Comparison of ENCODE assay signal across 21 cellular contexts in genomic region chr16:27353853-27354252, GRCh38. TPM values are rescaled to one million over a fixed set of nuclear protein-coding genes. Genes with fewer than 3 reads are reported as not detected.
DNase-seq lines count a peak whose midpoint lies in the region; ATAC-seq, FAIRE-seq and TF ChIP-seq lines count a peak whose summit lies in the region.
"Had no signal": no experiment of that assay in that cellular context is flagged by ENCODE, and none has a peak within 500 bp of the region (broad histone marks: within the 10 kb centered on the region; RNA-seq: fewer than 3 reads in every experiment).

No MANE protein-coding gene starts in this region.

- H3K9me3 ChIP-seq in HepG2 (ENCODE audit: low read length) (no peaks in the 10 kb centered on the region), right lobe of liver (no peaks in the 10 kb centered on the region), OCI-LY7 (ENCODE audit: low read length) (no peaks in the 10 kb centered on the region), GM12878 (replicated peaks; ENCODE audit: control insufficient read depth, insufficient read depth, low read length) (no peaks in the 10 kb centered on the region; the same call in 2 of the 3 replicates)
- H3K9me3 ChIP-seq: psoas muscle, upper lobe of right lung had no signal

- no peak for FAIRE-seq in HepG2 (lab: Jason Lieb, UNC)
- no peak for FAIRE-seq in GM12878 (lab: Jason Lieb, UNC)
- FAIRE-seq: GM19239, small intestine had no signal

- peaks cover 80 to 87% of the 10 kb centered on the region in 2 donors for H3K36me3 Mint-ChIP-seq in stimulated activated naive B cell treated with anti-CD40 and anti-IgM and Interleukin-4, amounts not matched to agents 10 μg/mL and 1 μg/mL and 100 μg/mL, for 72 hours

- peaks cover 22 to 47% of the 10 kb centered on the region in 2 donors for H3K4me1 Mint-ChIP-seq in stimulated activated naive B cell treated with anti-CD40 and anti-IgM and Interleukin-4, amounts not matched to agents 10 μg/mL and 1 μg/mL and 100 μg/mL, for 72 hours
- H3K4me1 Mint-ChIP-seq: neural progenitor cell had no signal

- TF ChIP-seq EP300 in HepG2 (IDR thresholded peaks at IDR 0.05; ENCODE audit: low read depth in 2 of 2, low read length in 2 of 2) (no peak), HepG2 (CRISPR knock-in tag; IDR thresholded peaks at IDR 0.05; ENCODE audit: borderline replicate concordance) (no peak), GM12878 (IDR thresholded peaks at IDR 0.05; ENCODE audit: borderline replicate concordance in 1 of 2, control insufficient read depth in 1 of 2, low read depth in 2 of 2, low read length in 2 of 2) (no peak)

- H3K4me3 ChIP-seq in HepG2 (replicated peaks in 1 of 3; ENCODE audit: insufficient read depth in 1 of 3, low read depth in 2 of 3, low read length in 3 of 3) (no peak overlapping the region), right lobe of liver (no peak overlapping the region), OCI-LY7 (ENCODE audit: low read depth, low read length, poor library complexity, severe bottlenecking) (no peak overlapping the region), GM12878 (no peak overlapping the region)
- H3K4me3 ChIP-seq: GM23338, neural progenitor cell, psoas muscle, SK-N-MC, upper lobe of right lung had no signal

- RAD21 ChIA-PET in GM12878 (lab: Charles Lee; ENCODE audit: unreplicated experiment), result interaction anchor here (1.0 kb wide), 1 partner anchor 119 kb away, joined by 6 read pairs; no protein-coding TSS in a partner anchor

- DNase-seq in HepG2 (ENCODE audit: low spot score) (no peak), right lobe of liver (no peak), OCI-LY7 (ENCODE audit: low spot score) (peak; percentile 18), GM12878 (ENCODE audit: low read depth, low spot score) (no peak), T1000 (lab: John Stamatoyannopoulos, UW) (no peak), GM19240 (ENCODE audit: insufficient read length, low spot score) (no peak)
- DNase-seq in stimulated activated naive B cell treated with anti-CD40 and anti-IgM and Interleukin-4, amounts not matched to agents 10 μg/mL and 1 μg/mL and 100 μg/mL, for 72 hours, result no peak
- DNase-seq: anterior cingulate cortex; GDM1; left cardiac atrium; NCI-H146; psoas muscle; small intestine; stimulated activated CD4-positive, alpha-beta T cell treated with anti-CD3 and anti-CD28 coated beads, Interleukin-4, amount 100 ng/mL, for 24 hours; upper lobe of right lung had no signal

- peak overlapping the region; percentile 82 for H3K27ac Mint-ChIP-seq in stimulated activated naive B cell treated with anti-CD40 and anti-IgM and Interleukin-4, amounts not matched to agents 10 μg/mL and 1 μg/mL and 100 μg/mL, for 72 hours
- H3K27ac Mint-ChIP-seq: GM23338, neural progenitor cell had no signal

- TF ChIP-seq CTCF in HepG2 (CRISPR knock-in tag; IDR thresholded peaks at IDR 0.05) (no peak), right lobe of liver (IDR thresholded peaks at IDR 0.05) (no peak), OCI-LY7 (conservative IDR thresholded peaks at IDR 0.05; ENCODE audit: low read length) (no peak), GM12878 (IDR thresholded peaks at IDR 0.05 in 2 of 3, conservative IDR thresholded peaks at IDR 0.05 in 1 of 3; ENCODE audit: control insufficient read depth in 2 of 3, extremely low read depth in 1 of 3, insufficient read depth in 1 of 3, low read depth in 3 of 3, low read length in 3 of 3) (no peak)

- ATAC-seq in HepG2 (no peak), right lobe of liver (no peak), GM12878 (no peak), HG02870 (IDR thresholded peaks at IDR 0.05; ENCODE audit: unreplicated experiment) (no peak)
- no peak for ATAC-seq in stimulated activated naive B cell treated with anti-CD40 and anti-IgM and Interleukin-4, amounts not matched to agents 10 μg/mL and 1 μg/mL and 100 μg/mL, for 72 hours (replicated peaks)
- ATAC-seq: esophagus mucosa, GM23338, left cardiac atrium, psoas muscle, upper lobe of right lung had no signal

- 98% methylated on average over 4 of the region's 4 CpGs for WGBS in HepG2 (ENCODE audit: low lambda C conversion rate)
- 64% methylated on average over 3 of the region's 4 CpGs for WGBS in right lobe of liver (ENCODE audit: insufficient coverage, low coverage, low lambda C conversion rate, missing lambda C conversion rate)
- WGBS in GM12878 (ENCODE audit: insufficient coverage, insufficient replicate concordance, low lambda C conversion rate, missing lambda C conversion rate), result 99% methylated on average over 4 of the region's 4 CpGs

- no peaks in the 10 kb centered on the region for H3K27me3 Mint-ChIP-seq in stimulated activated naive B cell treated with anti-CD40 and anti-IgM and Interleukin-4, amounts not matched to agents 10 μg/mL and 1 μg/mL and 100 μg/mL, for 72 hours

- TF ChIP-seq RAD21 in HepG2 (CRISPR knock-in tag; IDR thresholded peaks at IDR 0.05), result no peak
- TF ChIP-seq RAD21 in GM12878 (IDR thresholded peaks at IDR 0.05; ENCODE audit: insufficient read depth, low read depth, low read length), result no peak

- H3K27ac ChIP-seq in HepG2 (ENCODE audit: extremely low read length, insufficient read depth, low read length) (no peak overlapping the region), right lobe of liver (no peak overlapping the region), OCI-LY7 (ENCODE audit: low read depth, low read length, poor library complexity, severe bottlenecking) (no peak overlapping the region), GM12878 (ENCODE audit: control insufficient read depth, insufficient read depth) (no peak overlapping the region)
- H3K27ac ChIP-seq: neural progenitor cell, psoas muscle, SK-N-MC, upper lobe of right lung had no signal

- no peaks in the 10 kb centered on the region for H3K4me1 ChIP-seq in HepG2 (ENCODE audit: insufficient read depth, low read length)
- no peaks in the 10 kb centered on the region for H3K4me1 ChIP-seq in right lobe of liver
- H3K4me1 ChIP-seq in OCI-LY7 (ENCODE audit: insufficient read depth, low read length, poor library complexity, severe bottlenecking), result no peaks in the 10 kb centered on the region
- H3K4me1 ChIP-seq in GM12878 (ENCODE audit: control insufficient read depth, insufficient read depth, low read length), result no peaks in the 10 kb centered on the region
- H3K4me1 ChIP-seq: neural progenitor cell, psoas muscle had no signal

- POLR2A ChIA-PET in HepG2 (lab: Yijun Ruan, JAX), result no interaction called here
- POLR2A ChIA-PET in OCI-LY7 (lab: Charles Lee), result no interaction called here
- POLR2A ChIA-PET in GM12878 (lab: Charles Lee), result no interaction called here

- no peak overlapping the region for H3K4me3 Mint-ChIP-seq in stimulated activated naive B cell treated with anti-CD40 and anti-IgM and Interleukin-4, amounts not matched to agents 10 μg/mL and 1 μg/mL and 100 μg/mL, for 72 hours
- H3K4me3 Mint-ChIP-seq: GM23338, neural progenitor cell had no signal

- H3K9ac ChIP-seq in HepG2 (ENCODE audit: insufficient read depth, low read depth, low read length), result no peak overlapping the region
- no peak overlapping the region for H3K9ac ChIP-seq in GM12878 (ENCODE audit: control insufficient read depth, insufficient read depth, low read length)
- H3K9ac ChIP-seq: neural progenitor cell had no signal

- SMC1A ChIA-PET in GM12878 (lab: Charles Lee; ENCODE audit: uncharacterized antibody, unreplicated experiment), result interaction anchor here (1.2 to 1.9 kb wide), 2 partner anchors 14 to 119 kb away, joined by 5 to 12 read pairs; no protein-coding TSS in a partner anchor

- CTCF ChIA-PET in HepG2 (lab: Yijun Ruan, JAX; ENCODE audit: low intra/inter-chr PET ratio, low total read pairs) (no interaction called here), OCI-LY7 (lab: Charles Lee; ENCODE audit: unreplicated experiment) (no interaction called here), GM12878 (lab: Yijun Ruan, JAX) (interaction anchor here (2.0 kb wide), 1 partner anchor 119 kb away, joined by 7 read pairs; no protein-coding TSS in a partner anchor)

- H4K20me1 ChIP-seq in HepG2 (ENCODE audit: insufficient read depth, low read length) (no peaks in the 10 kb centered on the region), OCI-LY7 (ENCODE audit: insufficient read depth, low read length) (no peaks in the 10 kb centered on the region), GM12878 (ENCODE audit: control insufficient read depth, insufficient read depth) (no peaks in the 10 kb centered on the region)

- no peaks in the 10 kb centered on the region for H3K9me2 ChIP-seq in OCI-LY7 (ENCODE audit: insufficient read depth, low read length)

- H3K79me2 ChIP-seq in HepG2 (ENCODE audit: insufficient read depth, low read length), result no peaks in the 10 kb centered on the region
- no peaks in the 10 kb centered on the region for H3K79me2 ChIP-seq in OCI-LY7 (ENCODE audit: insufficient read depth, low read depth, low read length)
- no peaks in the 10 kb centered on the region for H3K79me2 ChIP-seq in GM12878 (ENCODE audit: control insufficient read depth, insufficient read depth, low read length)

- no peak for TF ChIP-seq POLR2A in HepG2 (IDR thresholded peaks at IDR 0.05; ENCODE audit: insufficient read depth in 1 of 2, low read depth in 2 of 2, low read length in 2 of 2)
- no peak for TF ChIP-seq POLR2A in right lobe of liver (IDR thresholded peaks at IDR 0.05)
- no peak for TF ChIP-seq POLR2A in GM12878 (IDR thresholded peaks at IDR 0.05; ENCODE audit: low read depth, low read length)

- in situ Hi-C loops in HepG2 (cut with HindIII; ENCODE audit: extremely low pct_ligation_motif_present, low pct_unique_long_range_greater_than_20kb) (no loop called here), GM12878 (cut with MboI) (loop anchor here (25.0 kb wide), 1 partner anchor 1517 kb away; no protein-coding TSS in a partner anchor)

- no peak overlapping the region for H2AFZ ChIP-seq in HepG2 (ENCODE audit: low read length)
- H2AFZ ChIP-seq in OCI-LY7 (ENCODE audit: low read length), result no peak overlapping the region
- H2AFZ ChIP-seq in GM12878 (ENCODE audit: control insufficient read depth, low read depth, low read length), result no peak overlapping the region
- H2AFZ ChIP-seq: GM23338, neural progenitor cell had no signal

- no peaks in the 10 kb centered on the region for H3K9me3 Mint-ChIP-seq in stimulated activated naive B cell treated with anti-CD40 and anti-IgM and Interleukin-4, amounts not matched to agents 10 μg/mL and 1 μg/mL and 100 μg/mL, for 72 hours
- H3K9me3 Mint-ChIP-seq: neural progenitor cell had no signal

- H3K27me3 ChIP-seq in HepG2 (ENCODE audit: control insufficient read depth in 1 of 2, insufficient read depth in 2 of 2, low read length in 2 of 2), result no peaks in the 10 kb centered on the region
- no peaks in the 10 kb centered on the region for H3K27me3 ChIP-seq in right lobe of liver
- no peaks in the 10 kb centered on the region for H3K27me3 ChIP-seq in GM12878 (replicated peaks in 1 of 2; ENCODE audit: control insufficient read depth in 2 of 2, insufficient read depth in 2 of 2, low read length in 1 of 2)
- H3K27me3 ChIP-seq: neural progenitor cell, upper lobe of right lung had no signal

- BruUV-seq in HepG2 (replicated peaks; lab: Mats Ljungman, UMichigan) (no TSS peak), OCI-LY7 (replicated peaks; lab: Mats Ljungman, UMichigan) (TSS peak; percentile 11), GM12878 (replicated peaks; lab: Mats Ljungman, UMichigan) (TSS peak; percentile 3)

- intact Hi-C loops in HepG2 (cut with micrococcal nuclease; ENCODE audit: unreplicated experiment), result no loop called here
- intact Hi-C loops in right lobe of liver (cut with DNase I), result no loop called here
- intact Hi-C loops in OCI-LY7 (cut with micrococcal nuclease; ENCODE audit: unreplicated experiment), result no loop called here
- intact Hi-C loops in GM12878 (cut with micrococcal nuclease; ENCODE audit: unreplicated experiment), result no loop called here

- H3K4me2 ChIP-seq in HepG2 (ENCODE audit: low read depth, low read length) (no peak overlapping the region), OCI-LY7 (ENCODE audit: low read length) (no peak overlapping the region), GM12878 (ENCODE audit: control insufficient read depth, insufficient read depth) (no peak overlapping the region)
- H3K4me2 ChIP-seq: GM23338, neural progenitor cell had no signal

- peaks cover 35 to 62% of the 10 kb centered on the region in 2 experiments for H3K36me3 ChIP-seq in HepG2 (replicated peaks in 1 of 2; ENCODE audit: control insufficient read depth in 1 of 2, insufficient read depth in 2 of 2, low read length in 2 of 2)
- H3K36me3 ChIP-seq in right lobe of liver, result peaks cover 17 to 90% (median 53%) of the 10 kb centered on the region in 4 donors
- peaks cover 82% of the 10 kb centered on the region for H3K36me3 ChIP-seq in OCI-LY7 (ENCODE audit: insufficient read depth, low read length)
- H3K36me3 ChIP-seq in GM12878 (ENCODE audit: control insufficient read depth in 2 of 2, insufficient read depth in 2 of 2, low read length in 1 of 2), result peaks cover 10 to 31% of the 10 kb centered on the region in 2 experiments; a peak in 3 of 4 replicates
- H3K36me3 ChIP-seq: neural progenitor cell had no signal

RNA-seq across cellular contexts. Expression of gene IL4R, which starts 40.1 kb away (rescaled TPM):
- total RNA-seq in HepG2 (2016; rRNA removed; fragmentation: Illumina TruSeq; extraction: Trizol), result 7.6 and 15.9 TPM in 2 replicates
- total RNA-seq in HepG2 (2016; cell fraction: cytosol; rRNA removed; fragmentation: Illumina TruSeq; extraction: Trizol; ENCODE audit: low read depth), result 8.0 and 9.2 TPM in 2 replicates
- total RNA-seq in HepG2 (2016; cell fraction: insoluble cytoplasmic fraction; rRNA removed; fragmentation: Illumina TruSeq; extraction: Trizol), result 6.9 and 15.8 TPM in 2 replicates
- 9.4 and 9.6 TPM in 2 replicates for total RNA-seq in HepG2 (2016; cell fraction: membrane; rRNA removed; fragmentation: Illumina TruSeq; extraction: Trizol)
- 16.4 and 21.4 TPM in 2 replicates for total RNA-seq in HepG2 (2016; cell fraction: nucleus; rRNA removed; fragmentation: Illumina TruSeq; extraction: Trizol)
- 49.6 and 60.7 TPM in 2 replicates for polyA plus RNA-seq in HepG2 (2011; rRNA removed)
- 30.7 and 32.4 TPM in 2 replicates for polyA plus RNA-seq in HepG2 (2011; cell fraction: cytosol; rRNA removed)
- polyA plus RNA-seq in HepG2 (2011; cell fraction: nucleus; rRNA removed), result 61.1 and 65.1 TPM in 2 replicates
- polyA plus RNA-seq in HepG2 (2012), result 13.9 and 22.1 TPM in 2 replicates
- polyA plus RNA-seq in HepG2 (2016; cell fraction: cytosol; fragmentation: Illumina TruSeq; extraction: Trizol; ENCODE audit: low read depth), result 1.4 and 1.8 TPM in 2 replicates
- 6.0 and 8.1 TPM in 2 replicates for polyA plus RNA-seq in HepG2 (2016; cell fraction: insoluble cytoplasmic fraction; fragmentation: Illumina TruSeq; extraction: Trizol; ENCODE audit: low read depth)
- polyA plus RNA-seq in HepG2 (2016; cell fraction: membrane; fragmentation: Illumina TruSeq; extraction: Trizol; ENCODE audit: low read depth), result 3.4 and 3.5 TPM in 2 replicates
- polyA plus RNA-seq in HepG2 (2016; cell fraction: nucleus; fragmentation: Illumina TruSeq; extraction: Trizol; ENCODE audit: insufficient read depth, low read depth), result 38.0 and 39.0 TPM in 2 replicates
- 54.4 and 98.2 TPM in 2 replicates for polyA minus RNA-seq in HepG2 (2011; rRNA and poly(A)+ RNA removed; ENCODE audit: low replicate concordance)
- polyA minus RNA-seq in HepG2 (2011; cell fraction: cytosol; rRNA and poly(A)+ RNA removed), result 19.2 and 23.0 TPM in 2 replicates
- 30.3 and 37.8 TPM in 2 replicates for polyA minus RNA-seq in HepG2 (2011; cell fraction: nucleus; rRNA and poly(A)+ RNA removed)
- total RNA-seq in right lobe of liver, result 100 to 1,000 TPM in 1 of 6 experiments, 10 to 100 TPM in 5; 38.8 to 147 (median 46.9) TPM
- total RNA-seq in OCI-LY7 (2014; rRNA removed; shearing (Covaris generic)), result 33.0 and 82.8 TPM in 2 replicates
- total RNA-seq in OCI-LY7 (2022), result 73.1 and 101 TPM in 2 replicates
- total RNA-seq in GM12878 (2013; cell fraction: nucleolus; rRNA removed), result 148 and 149 TPM in 2 replicates
- 36.5 and 39.0 TPM in 2 replicates for total RNA-seq in GM12878 (2014; rRNA removed)
- total RNA-seq in GM12878 (2014; rRNA removed; fragmentation: Illumina TruSeq; extraction: Trizol), result 33.8 and 34.3 TPM in 2 replicates
- total RNA-seq in GM12878 (2021), result 69.5 and 70.4 TPM in 2 replicates
- 13.1 TPM for polyA plus RNA-seq in GM12878 (2011; ENCODE audit: low read depth)
- polyA plus RNA-seq in GM12878 (2011; rRNA removed), result 42.8 and 69.2 TPM in 2 replicates
- polyA plus RNA-seq in GM12878 (2011; cell fraction: cytosol; rRNA removed), result 69.2 and 84.8 TPM in 2 replicates
- polyA plus RNA-seq in GM12878 (2011; cell fraction: nucleus; rRNA removed), result 107 and 118 TPM in 2 replicates
- 20.4 and 21.2 TPM in 2 replicates for polyA plus RNA-seq in GM12878 (2012)
- 19.4 and 39.4 TPM in 2 replicates for polyA plus RNA-seq in GM12878 (2014; fragmentation: Illumina TruSeq; extraction: Trizol)
- 1 to 10 TPM; 2.6 to 8.5 TPM for polyA plus RNA-seq in GM12878 (2014; fragmentation: Nextera tagmentation; extraction: Ambion mirVana)
- 67.3 and 68.6 TPM in 2 replicates for polyA plus RNA-seq in GM12878 (2014; rRNA removed)
- 10 to 100 TPM; 13.8 to 17.6 TPM for polyA plus RNA-seq in GM12878 (2016; fragmentation: Nextera tagmentation; extraction: Ambion mirVana)
- polyA minus RNA-seq in GM12878 (2011; rRNA and poly(A)+ RNA removed), result 60.5 and 84.7 TPM in 2 replicates
- polyA minus RNA-seq in GM12878 (2011; cell fraction: cytosol; rRNA and poly(A)+ RNA removed), result 17.0 and 20.3 TPM in 2 replicates
- polyA minus RNA-seq in GM12878 (2011; cell fraction: nucleus; rRNA and poly(A)+ RNA removed), result 32.0 and 57.7 TPM in 2 replicates

RNA-seq across cellular contexts. Expression of gene IL21R, which starts 48.1 kb away (rescaled TPM):
- total RNA-seq in HepG2 (2016; rRNA removed; fragmentation: Illumina TruSeq; extraction: Trizol), result 0.17 and 0.64 TPM in 2 replicates
- total RNA-seq in HepG2 (2016; cell fraction: cytosol; rRNA removed; fragmentation: Illumina TruSeq; extraction: Trizol; ENCODE audit: low read depth), result not detected in 2 replicates
- total RNA-seq in HepG2 (2016; cell fraction: insoluble cytoplasmic fraction; rRNA removed; fragmentation: Illumina TruSeq; extraction: Trizol), result 0.22 and 0.43 TPM in 2 replicates
- total RNA-seq in HepG2 (2016; cell fraction: membrane; rRNA removed; fragmentation: Illumina TruSeq; extraction: Trizol), result 0.22 and 0.45 TPM in 2 replicates
- total RNA-seq in HepG2 (2016; cell fraction: nucleus; rRNA removed; fragmentation: Illumina TruSeq; extraction: Trizol), result 0.28 and 0.40 TPM in 2 replicates
- polyA plus RNA-seq in HepG2 (2011; rRNA removed), result 0.49 and 1.6 TPM in 2 replicates
- polyA plus RNA-seq in HepG2 (2011; cell fraction: cytosol; rRNA removed), result 0.62 and 1.4 TPM in 2 replicates
- 0.34 and 1.6 TPM in 2 replicates for polyA plus RNA-seq in HepG2 (2011; cell fraction: nucleus; rRNA removed)
- 1.1 and 2.8 TPM in 2 replicates for polyA plus RNA-seq in HepG2 (2012)
- 0.07 and 0.09 TPM in 2 replicates for polyA plus RNA-seq in HepG2 (2016; cell fraction: cytosol; fragmentation: Illumina TruSeq; extraction: Trizol; ENCODE audit: low read depth)
- polyA plus RNA-seq in HepG2 (2016; cell fraction: insoluble cytoplasmic fraction; fragmentation: Illumina TruSeq; extraction: Trizol; ENCODE audit: low read depth), result 0.14 and 0.21 TPM in 2 replicates
- 0.06 and 0.12 TPM in 2 replicates for polyA plus RNA-seq in HepG2 (2016; cell fraction: membrane; fragmentation: Illumina TruSeq; extraction: Trizol; ENCODE audit: low read depth)
- 0.35 and 0.56 TPM in 2 replicates for polyA plus RNA-seq in HepG2 (2016; cell fraction: nucleus; fragmentation: Illumina TruSeq; extraction: Trizol; ENCODE audit: insufficient read depth, low read depth)
- 0.56 and 3.1 TPM in 2 replicates for polyA minus RNA-seq in HepG2 (2011; rRNA and poly(A)+ RNA removed; ENCODE audit: low replicate concordance)
- 0.88 and 1.1 TPM in 2 replicates for polyA minus RNA-seq in HepG2 (2011; cell fraction: cytosol; rRNA and poly(A)+ RNA removed)
- polyA minus RNA-seq in HepG2 (2011; cell fraction: nucleus; rRNA and poly(A)+ RNA removed), result 0.26 and 0.87 TPM in 2 replicates
- 1 to 10 TPM in 1 of 6 experiments, under 1 TPM in 5; 0.09 to 1.3 (median 0.31) TPM for total RNA-seq in right lobe of liver
- total RNA-seq in OCI-LY7 (2014; rRNA removed; shearing (Covaris generic)), result 10.0 and 10.9 TPM in 2 replicates
- total RNA-seq in OCI-LY7 (2022), result 36.7 and 47.0 TPM in 2 replicates
- 193 and 215 TPM in 2 replicates for total RNA-seq in GM12878 (2013; cell fraction: nucleolus; rRNA removed)
- total RNA-seq in GM12878 (2014; rRNA removed), result 106 and 109 TPM in 2 replicates
- 62.9 and 66.9 TPM in 2 replicates for total RNA-seq in GM12878 (2014; rRNA removed; fragmentation: Illumina TruSeq; extraction: Trizol)
- total RNA-seq in GM12878 (2021), result 138 and 141 TPM in 2 replicates
- 25.9 TPM for polyA plus RNA-seq in GM12878 (2011; ENCODE audit: low read depth)
- polyA plus RNA-seq in GM12878 (2011; rRNA removed), result 23.2 and 57.2 TPM in 2 replicates
- polyA plus RNA-seq in GM12878 (2011; cell fraction: cytosol; rRNA removed), result 84.6 and 89.7 TPM in 2 replicates
- 71.9 and 79.4 TPM in 2 replicates for polyA plus RNA-seq in GM12878 (2011; cell fraction: nucleus; rRNA removed)
- 50.3 and 72.8 TPM in 2 replicates for polyA plus RNA-seq in GM12878 (2012)
- 32.4 and 59.2 TPM in 2 replicates for polyA plus RNA-seq in GM12878 (2014; fragmentation: Illumina TruSeq; extraction: Trizol)
- polyA plus RNA-seq in GM12878 (2014; fragmentation: Nextera tagmentation; extraction: Ambion mirVana), result 1 to 10 TPM; 5.3 to 9.7 TPM
- 98.0 and 108 TPM in 2 replicates for polyA plus RNA-seq in GM12878 (2014; rRNA removed)
- 100 to 1,000 TPM; 115 to 129 TPM for polyA plus RNA-seq in GM12878 (2016; fragmentation: Nextera tagmentation; extraction: Ambion mirVana)
- polyA minus RNA-seq in GM12878 (2011; rRNA and poly(A)+ RNA removed), result 175 and 195 TPM in 2 replicates
- polyA minus RNA-seq in GM12878 (2011; cell fraction: cytosol; rRNA and poly(A)+ RNA removed), result 54.0 and 60.1 TPM in 2 replicates
- 65.5 and 104 TPM in 2 replicates for polyA minus RNA-seq in GM12878 (2011; cell fraction: nucleus; rRNA and poly(A)+ RNA removed)

Comparison
In these comparisons a context has a peak if more than half of its experiments do, and no peak if none do; other contexts are left out.
1. RNA of gene IL21R, which starts 48.1 kb away (total RNA-seq): 62.9 to 215 TPM in GM12878 and 10.0 to 47.0 TPM in OCI-LY7; 0.17 to 0.64 TPM in HepG2 and 0.09 to 1.3 TPM in right lobe of liver; every median in the first group is over 4 times any median in the second.